Comparison of ENCODE assay signal across 8 cellular contexts in the genomic region with DNA sequence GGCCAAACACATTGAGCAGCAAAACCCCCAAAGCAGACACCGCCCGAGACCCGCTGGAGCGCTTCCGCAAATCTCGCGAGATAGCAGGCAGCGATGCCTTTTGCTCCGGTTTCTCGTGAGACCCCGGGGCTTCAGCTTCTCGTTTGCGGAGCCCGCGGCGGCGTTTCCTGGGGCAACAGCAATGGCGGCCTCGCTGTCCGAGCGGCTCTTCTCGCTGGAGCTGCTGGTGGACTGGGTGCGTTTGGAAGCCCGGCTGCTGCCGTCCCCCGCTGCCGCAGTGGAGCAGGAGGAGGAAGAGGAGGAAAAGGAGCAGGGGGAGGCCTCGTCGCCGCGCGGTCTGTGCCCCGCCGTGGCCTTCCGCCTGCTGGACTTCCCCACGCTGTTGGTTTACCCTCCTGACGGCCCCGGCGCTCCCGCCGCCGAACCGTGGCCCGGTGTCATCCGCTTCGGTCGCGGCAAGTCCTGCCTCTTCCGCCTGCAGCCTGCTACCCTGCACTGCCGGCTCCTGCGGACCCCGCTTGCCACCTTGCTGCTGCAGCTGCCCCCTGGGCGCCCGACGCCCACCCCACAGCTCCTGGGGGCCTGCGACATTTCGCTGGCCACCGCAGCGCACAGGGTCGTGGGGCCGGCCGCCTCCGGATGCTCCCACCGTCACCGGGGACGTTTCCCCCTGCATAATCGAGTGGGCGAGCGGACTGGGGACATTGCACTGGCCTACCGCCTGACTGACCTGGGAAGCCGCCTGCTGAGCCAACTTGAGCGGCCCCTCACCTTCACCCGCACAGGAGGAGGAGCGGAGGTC. TPM values are rescaled to one million over a fixed set of nuclear protein-coding genes. Genes with fewer than 3 reads are reported as not detected.
A peak's percentile ranks its signal among the peaks of the same experiment; 100 is the strongest.
DNase-seq lines count a peak whose midpoint lies in the region; ATAC-seq lines count a peak whose summit lies in the region.

Gene MAP10 (plus strand): TSS at position 148 of the 802 bp plus-strand sequence. CDS start 34 bp downstream, at position 182.

- H4K91ac ChIP-seq in mesenchymal stem cell (ENCODE audit: low read length), result peak within 1 kb of the TSS; percentile 93

- H2BK12ac ChIP-seq in mesenchymal stem cell (ENCODE audit: low read length in 2 of 2), result peak within 1 kb of the TSS; percentile 39 to 83

- peak within 1 kb of the TSS in 1 of 2 experiments; percentile 73 for H3K14ac ChIP-seq in mesenchymal stem cell (ENCODE audit: low read length in 2 of 2)

- peak within 1 kb of the TSS; percentile 63 to 87 for H3K4ac ChIP-seq in mesenchymal stem cell (ENCODE audit: low read depth in 1 of 2, low read length in 2 of 2)

- H3K36me3 ChIP-seq in effector memory CD4-positive, alpha-beta T cell (ENCODE audit: control insufficient read depth, insufficient read depth, low read length), result no peaks in the 10 kb centered on the region
- peaks cover 0 to 5% of the 10 kb centered on the region in 2 experiments for H3K36me3 ChIP-seq in mesenchymal stem cell (ENCODE audit: control insufficient read depth in 1 of 2, insufficient read depth in 2 of 2, low read depth in 1 of 2, low read length in 2 of 2)

- H2BK120ac ChIP-seq in mesenchymal stem cell (ENCODE audit: low read depth, low read length), result peak within 1 kb of the TSS; percentile 85

- peak within 1 kb of the TSS; percentile 78 for H2AK5ac ChIP-seq in mesenchymal stem cell (ENCODE audit: low read length, severe bottlenecking)

- peak within 1 kb of the TSS; percentile 82 for H3K4me3 ChIP-seq in effector memory CD4-positive, alpha-beta T cell (ENCODE audit: insufficient read depth, low read depth, low read length, poor library complexity, severe bottlenecking)
- peak within 1 kb of the TSS; percentile 70 to 79 for H3K4me3 ChIP-seq in mesenchymal stem cell (ENCODE audit: insufficient read depth in 1 of 2, low read depth in 1 of 2, low read length in 2 of 2)

- DNase-seq in NCI-H510A (lab: John Stamatoyannopoulos, UW) (peak; percentile 83), mesenchymal stem cell (peak; percentile 56), OCI-M2 (lab: John Stamatoyannopoulos, UW; ENCODE audit: unreplicated experiment) (no peak)
- peak; percentile 44 to 63 (median 49) for DNase-seq in activated CD8-positive, alpha-beta memory T cell treated with anti-CD3 and anti-CD28 coated beads for 48 hours (ENCODE audit: low read depth in 2 of 3, low spot score in 2 of 3)
- DNase-seq in effector memory CD4-positive, alpha-beta T cell, result peak; percentile 24 to 40 (median 29)
- peak; percentile 50 to 71 (median 66) for DNase-seq in stimulated activated CD4-positive, alpha-beta T cell treated with anti-CD3 and anti-CD28 coated beads, TNF-alpha, amount 100 ng/mL, for 48 hours (ENCODE audit: low read depth in 3 of 3)

- peak within 1 kb of the TSS; percentile 75 for H2AFZ ChIP-seq in mesenchymal stem cell (ENCODE audit: low read depth, low read length)

- H3K18ac ChIP-seq in mesenchymal stem cell (ENCODE audit: low read depth in 1 of 2, low read length in 2 of 2), result peak within 1 kb of the TSS; percentile 90 to 95

- 52% methylated on average over 59 of the region's 74 CpGs for WGBS in mesenchymal stem cell

- H3K23ac ChIP-seq in mesenchymal stem cell (ENCODE audit: low read length in 2 of 2), result no peak within 1 kb of the TSS

- peak within 1 kb of the TSS; percentile 67 for H3K4me2 ChIP-seq in mesenchymal stem cell (ENCODE audit: low read length, poor library complexity, severe bottlenecking)

- H3K9ac ChIP-seq in mesenchymal stem cell (ENCODE audit: low read length), result peak within 1 kb of the TSS; percentile 92

- ATAC-seq in GM18502 (IDR thresholded peaks at IDR 0.05; ENCODE audit: poor library complexity, unreplicated experiment), result peak; percentile 96
- peak; percentile 95 for ATAC-seq in HG02973 (IDR thresholded peaks at IDR 0.05; ENCODE audit: unreplicated experiment)

- no peaks in the 10 kb centered on the region for H3K9me3 ChIP-seq in effector memory CD4-positive, alpha-beta T cell (ENCODE audit: control insufficient read depth, low read length)
- H3K9me3 ChIP-seq in mesenchymal stem cell (ENCODE audit: control insufficient read depth, low read length), result no peaks in the 10 kb centered on the region

- peak within 1 kb of the TSS; percentile 69 for H2BK15ac ChIP-seq in mesenchymal stem cell (ENCODE audit: low read depth, poor library complexity, severe bottlenecking)

- H3K4me1 ChIP-seq in effector memory CD4-positive, alpha-beta T cell (ENCODE audit: control insufficient read depth, insufficient read depth, low read length, poor library complexity, severe bottlenecking), result peaks cover 8% of the 10 kb centered on the region
- H3K4me1 ChIP-seq in mesenchymal stem cell (ENCODE audit: control insufficient read depth, insufficient read depth, low read depth, low read length), result peaks cover 6% of the 10 kb centered on the region

- peak within 1 kb of the TSS; percentile 21 for H3K27ac ChIP-seq in effector memory CD4-positive, alpha-beta T cell (ENCODE audit: insufficient read depth, low read length, poor library complexity, severe bottlenecking)
- H3K27ac ChIP-seq in mesenchymal stem cell (ENCODE audit: low read length, poor library complexity, severe bottlenecking), result peak within 1 kb of the TSS; percentile 51

- H3K79me1 ChIP-seq in mesenchymal stem cell (replicated peaks; ENCODE audit: low read length, poor library complexity, severe bottlenecking), result peaks cover 2% of the 10 kb centered on the region

- peak within 1 kb of the TSS; percentile 98 for H4K8ac ChIP-seq in mesenchymal stem cell (ENCODE audit: low read length)

- peak within 1 kb of the TSS; percentile 80 for H2BK5ac ChIP-seq in mesenchymal stem cell (ENCODE audit: low read depth, low read length, poor library complexity, severe bottlenecking)

- no peaks in the 10 kb centered on the region for H3K27me3 ChIP-seq in effector memory CD4-positive, alpha-beta T cell (replicated peaks; ENCODE audit: control insufficient read depth, insufficient read depth, low read length, poor library complexity, severe bottlenecking)
- H3K27me3 ChIP-seq in mesenchymal stem cell (ENCODE audit: control insufficient read depth in 1 of 2, insufficient read depth in 1 of 2, low read length in 2 of 2), result no peaks in the 10 kb centered on the region

RNA-seq across cellular contexts. Expression of gene MAP10, which starts in this region (rescaled TPM):
- 0.69 TPM for polyA plus RNA-seq in mesenchymal stem cell (2013, experiment 1 of 2)
- polyA plus RNA-seq in mesenchymal stem cell (2013, experiment 2 of 2), result 0.66 TPM
